8 cellular contexts compared by ENCODE assay signal in the genomic region with DNA sequence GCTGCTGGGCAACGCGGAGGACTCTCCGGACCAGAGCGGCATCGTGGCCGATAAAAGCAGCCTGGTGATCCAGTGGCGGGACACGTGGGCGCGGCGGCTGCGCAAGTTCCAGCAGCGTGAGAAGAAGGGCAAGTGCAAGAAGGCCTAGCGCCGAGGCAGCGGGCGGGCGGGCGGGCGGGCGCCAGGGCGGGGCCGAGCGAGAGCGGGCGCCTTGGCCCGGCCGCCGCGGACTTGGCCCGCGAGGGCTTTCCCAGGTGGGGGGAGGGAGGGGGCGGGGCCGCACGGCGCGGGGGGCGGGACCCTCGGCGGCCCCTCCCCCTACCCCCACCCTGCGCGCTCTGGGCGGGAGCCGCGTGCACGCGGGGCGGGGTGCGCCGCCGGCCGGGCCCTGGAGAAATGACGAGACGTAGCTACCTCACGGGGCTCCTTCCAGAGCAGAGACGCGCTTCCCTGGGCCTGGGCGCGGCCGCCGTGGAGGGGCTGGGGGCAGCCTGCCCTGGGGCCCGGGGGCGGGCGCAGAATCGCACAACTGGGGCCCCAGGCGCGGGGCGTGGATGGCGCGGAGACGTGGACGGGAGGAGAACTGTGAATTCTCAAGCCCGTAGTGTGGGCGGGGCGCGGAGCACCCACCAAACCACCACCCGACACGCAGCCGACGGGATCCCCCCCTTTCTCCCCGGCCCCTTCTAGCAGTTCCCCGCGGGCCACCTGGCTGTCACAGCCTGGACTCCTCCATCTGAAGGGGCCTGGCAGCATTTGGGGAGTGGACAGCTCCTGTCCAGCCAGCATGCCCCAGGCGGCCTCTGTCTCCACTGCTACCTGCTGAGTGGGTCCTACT.
DNase-seq lines count a peak whose midpoint lies in the region; ATAC-seq and TF ChIP-seq lines count a peak whose summit lies in the region.

No MANE protein-coding gene starts in this region.

- H3K4me1 Mint-ChIP-seq in WTC11 = peaks cover 42% of the 10 kb centered on the region

- H3K27me3 ChIP-seq in breast epithelium = no peaks in the 10 kb centered on the region
- peaks cover 20% of the 10 kb centered on the region for H3K27me3 ChIP-seq in iPS-20b (ENCODE audit: insufficient read depth, low read length)

- peaks cover 17% of the 10 kb centered on the region for H3K27me3 Mint-ChIP-seq in WTC11 (ENCODE audit: low read depth)

- peak; percentile 61 for DNase-seq in WTC11 (ENCODE audit: low spot score)
- DNase-seq in breast epithelium (ENCODE audit: low spot score in 2 of 2) = peak; percentile 67 to 73
- DNase-seq in stimulated activated CD4-positive, alpha-beta T cell treated with anti-CD3 and anti-CD28 coated beads, Interleukin-12 subunit alpha, Interleukin-12 subunit beta, amount 100 ng/mL, for 24 hours (ENCODE audit: low read depth in 2 of 2) = peak; percentile 43 to 47

- CTCF ChIA-PET in WTC11 (lab: Charles Lee) = interaction anchor here (0.7 to 2.0 kb wide), 6 partner anchors 10 to 314 kb away, joined by 3 to 6 read pairs (median 4); no protein-coding TSS in a partner anchor

- intact Hi-C loops in breast epithelium (cut with DNase I; ENCODE audit: low total_unique reads) = no loop called here

- POLR2A ChIA-PET in WTC11 (lab: Charles Lee) = no interaction called here

- H3K4me3 Mint-ChIP-seq in WTC11 = peak overlapping the region; percentile 66

- TF ChIP-seq POLR2A in GM15510 (IDR thresholded peaks at IDR 0.05; ENCODE audit: borderline replicate concordance, extremely low read depth, insufficient read length) = peak; percentile 24
- peak; percentile 37 for TF ChIP-seq POLR2A in breast epithelium (IDR thresholded peaks at IDR 0.05)

- no peaks in the 10 kb centered on the region for H3K9me3 Mint-ChIP-seq in WTC11

- H3K27ac Mint-ChIP-seq in WTC11 = no peak overlapping the region

- no peaks in the 10 kb centered on the region for H3K36me3 Mint-ChIP-seq in WTC11

- H3K4me3 ChIP-seq in breast epithelium (peak overlapping the region; percentile 52 to 78 (median 66)), iPS-20b (ENCODE audit: low read length) (peak overlapping the region; percentile 67; the same call in 1 of the 2 replicates)

- H3K9me3 ChIP-seq in breast epithelium = no peaks in the 10 kb centered on the region
- no peaks in the 10 kb centered on the region for H3K9me3 ChIP-seq in iPS-20b (ENCODE audit: insufficient read depth, low read depth, low read length)

- TF ChIP-seq CTCF in WTC11 (IDR thresholded peaks at IDR 0.05) = no peak
- no peak for TF ChIP-seq CTCF in breast epithelium (IDR thresholded peaks at IDR 0.05)

- peak overlapping the region; percentile 61; the same call in 1 of the 2 replicates for H3K9ac ChIP-seq in iPS-20b (ENCODE audit: low read depth, low read length)

- H3K27ac ChIP-seq in breast epithelium (peak overlapping the region; percentile 96 to 97), iPS-20b (ENCODE audit: low read length) (no peak overlapping the region)

- ATAC-seq in HG03442 (IDR thresholded peaks at IDR 0.05; ENCODE audit: unreplicated experiment) = peak; percentile 55
- peak; percentile 56 for ATAC-seq in WTC11
- no peak for ATAC-seq in HG03520 (IDR thresholded peaks at IDR 0.05; ENCODE audit: unreplicated experiment)
- no peak for ATAC-seq in GM21786 (IDR thresholded peaks at IDR 0.05; ENCODE audit: unreplicated experiment)

- peaks cover 0 to 5% of the 10 kb centered on the region in 2 donors for H3K4me1 ChIP-seq in breast epithelium
- H3K4me1 ChIP-seq in iPS-20b (ENCODE audit: insufficient read depth, low read length) = peaks cover 5% of the 10 kb centered on the region

- H3K36me3 ChIP-seq in breast epithelium (no peaks in the 10 kb centered on the region), iPS-20b (ENCODE audit: insufficient read depth, low read depth, low read length) (no peaks in the 10 kb centered on the region)

TF ChIP-seq in WTC11, 78 proteins besides CTCF, POLR2A, EP300 and RAD21:
- TF ChIP-seq SP1 (CRISPR knock-in tag; conservative IDR thresholded peaks at IDR 0.05) = 0 out of 2 replicates have a peak, but pooled peaks have one; percentile 31
- TF ChIP-seq FOXP1 (CRISPR knock-in tag; IDR thresholded peaks at IDR 0.05; ENCODE audit: borderline replicate concordance) = no peak
- no peak for TF ChIP-seq FOXK1 (CRISPR knock-in tag; IDR thresholded peaks at IDR 0.05)
- no peak for TF ChIP-seq ZNF121 (CRISPR knock-in tag; IDR thresholded peaks at IDR 0.05)
- TF ChIP-seq ZNF219 (CRISPR knock-in tag; IDR thresholded peaks at IDR 0.05; ENCODE audit: borderline replicate concordance) = no peak
- TF ChIP-seq KAT7 (CRISPR knock-in tag; IDR thresholded peaks at IDR 0.05; ENCODE audit: borderline replicate concordance) = no peak
- TF ChIP-seq NFATC4 (CRISPR knock-in tag; IDR thresholded peaks at IDR 0.05) = no peak
- TF ChIP-seq, protein P1, sequence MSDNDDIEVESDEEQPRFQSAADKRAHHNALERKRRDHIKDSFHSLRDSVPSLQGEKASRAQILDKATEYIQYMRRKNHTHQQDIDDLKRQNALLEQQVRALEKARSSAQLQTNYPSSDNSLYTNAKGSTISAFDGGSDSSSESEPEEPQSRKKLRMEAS (CRISPR knock-in tag; IDR thresholded peaks at IDR 0.05) = peak; percentile 10; the same call in 1 of the 2 replicates
- no peak for TF ChIP-seq MYBL2 (CRISPR knock-in tag; IDR thresholded peaks at IDR 0.05)
- TF ChIP-seq, protein P2, sequence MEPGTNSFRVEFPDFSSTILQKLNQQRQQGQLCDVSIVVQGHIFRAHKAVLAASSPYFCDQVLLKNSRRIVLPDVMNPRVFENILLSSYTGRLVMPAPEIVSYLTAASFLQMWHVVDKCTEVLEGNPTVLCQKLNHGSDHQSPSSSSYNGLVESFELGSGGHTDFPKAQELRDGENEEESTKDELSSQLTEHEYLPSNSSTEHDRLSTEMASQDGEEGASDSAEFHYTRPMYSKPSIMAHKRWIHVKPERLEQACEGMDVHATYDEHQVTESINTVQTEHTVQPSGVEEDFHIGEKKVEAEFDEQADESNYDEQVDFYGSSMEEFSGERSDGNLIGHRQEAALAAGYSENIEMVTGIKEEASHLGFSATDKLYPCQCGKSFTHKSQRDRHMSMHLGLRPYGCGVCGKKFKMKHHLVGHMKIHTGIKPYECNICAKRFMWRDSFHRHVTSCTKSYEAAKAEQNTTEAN (CRISPR knock-in tag; IDR thresholded peaks at IDR 0.05) = no peak
- TF ChIP-seq OVOL2 (CRISPR knock-in tag; IDR thresholded peaks at IDR 0.05; ENCODE audit: borderline replicate concordance) = no peak

Comparison
In these comparisons a context has a peak if more than half of its experiments do, and no peak if none do; other contexts are left out.
1. ATAC-seq: peak in HG03442 (single experiment) and WTC11 (single experiment); none in HG03520 (single experiment) and GM21786 (single experiment).
2. Peak in every context shown above with its lines, with median percentiles within 50 percentile points of each other: DNase-seq.